ENCODE assay signal across 8 cellular contexts in genomic region chr6:143677577-143677890, GRCh38. TPM values are rescaled to one million over a fixed set of nuclear protein-coding genes. Genes with fewer than 3 reads are reported as not detected.
DNase-seq lines count a peak whose midpoint lies in the region; ATAC-seq and TF ChIP-seq lines count a peak whose summit lies in the region.

No MANE protein-coding gene starts in this region.

- H2AFZ ChIP-seq in osteoblast (ENCODE audit: low read length) = no peak overlapping the region

- no peak for ATAC-seq in RWPE2 (ENCODE audit: low read depth)
- ATAC-seq in GM21737 (IDR thresholded peaks at IDR 0.05; ENCODE audit: unreplicated experiment) = no peak
- no peak for ATAC-seq in HG03039 (IDR thresholded peaks at IDR 0.05; ENCODE audit: unreplicated experiment)

- intact Hi-C loops in CD14-positive monocyte (cut with micrococcal nuclease) = no loop called here

- peaks cover 0 to 6% (median 3%) of the 10 kb centered on the region in 3 donors for H3K27me3 Mint-ChIP-seq in CD14-positive monocyte (ENCODE audit: low read depth in 3 of 3)

- no peaks in the 10 kb centered on the region for H4K20me1 ChIP-seq in osteoblast (ENCODE audit: insufficient read depth, low read length)

- DNase-seq in CD14-positive monocyte (ENCODE audit: low spot score) (no peak), RWPE2 (ENCODE audit: low spot score) (no peak), osteoblast (ENCODE audit: insufficient read length, low spot score, missing footprints) (no peak), NCI-H2196 (lab: John Stamatoyannopoulos, UW; ENCODE audit: unreplicated experiment) (no peak), activated gamma-delta T cell (lab: John Stamatoyannopoulos, UW) (no peak)

- peaks cover 27% of the 10 kb centered on the region for H3K4me1 Mint-ChIP-seq in CD14-positive monocyte

- H3K27me3 ChIP-seq in RWPE2 (ENCODE audit: insufficient read depth, poor library complexity, severe bottlenecking) (no peaks in the 10 kb centered on the region), esophagus (ENCODE audit: control insufficient read depth in 1 of 2, insufficient read depth in 2 of 2, low read length in 2 of 2) (no peaks in the 10 kb centered on the region), osteoblast (ENCODE audit: insufficient read depth, low read length) (no peaks in the 10 kb centered on the region)

- H3K4me3 ChIP-seq in RWPE2 (ENCODE audit: severe bottlenecking) = peak overlapping the region; percentile 61
- peak overlapping the region in 1 of 2 donors; percentile 91 for H3K4me3 ChIP-seq in esophagus (ENCODE audit: low read depth in 1 of 2, low read length in 2 of 2)
- H3K4me3 ChIP-seq in osteoblast (ENCODE audit: insufficient read depth, low read length) = peak overlapping the region; percentile 87

- peaks cover 8 to 11% of the 10 kb centered on the region in 2 donors for H3K36me3 Mint-ChIP-seq in CD14-positive monocyte

- H3K36me3 ChIP-seq in RWPE2 (ENCODE audit: low read depth) (no peaks in the 10 kb centered on the region), esophagus (ENCODE audit: control insufficient read depth in 2 of 2, insufficient read depth in 2 of 2, low read length in 1 of 2) (no peaks in the 10 kb centered on the region), osteoblast (ENCODE audit: insufficient read depth, low read length) (no peaks in the 10 kb centered on the region)

- TF ChIP-seq CTCF in CD14-positive monocyte (IDR thresholded peaks at IDR 0.05) = no peak
- no peak for TF ChIP-seq CTCF in RWPE2 (IDR thresholded peaks at IDR 0.05; ENCODE audit: poor library complexity, severe bottlenecking)
- TF ChIP-seq CTCF in osteoblast (IDR thresholded peaks at IDR 0.05; ENCODE audit: extremely low read depth, low read depth, low read length) = no peak

- no peak overlapping the region for H3K27ac Mint-ChIP-seq in CD14-positive monocyte

- H3K9me3 ChIP-seq in RWPE2 (ENCODE audit: severe bottlenecking) (no peaks in the 10 kb centered on the region), esophagus (ENCODE audit: control insufficient read depth in 2 of 2, insufficient read depth in 1 of 2, low read depth in 1 of 2, low read length in 1 of 2) (peaks cover 0 to 2% of the 10 kb centered on the region in 2 donors), osteoblast (ENCODE audit: low read depth, low read length) (no peaks in the 10 kb centered on the region)

- H3K4me1 ChIP-seq in RWPE2 (ENCODE audit: insufficient read depth, poor library complexity, severe bottlenecking) = peaks cover 68% of the 10 kb centered on the region
- H3K4me1 ChIP-seq in esophagus (ENCODE audit: control insufficient read depth in 2 of 2, insufficient read depth in 2 of 2, low read length in 1 of 2) = peaks cover 0 to 6% of the 10 kb centered on the region in 2 donors
- H3K4me1 ChIP-seq in osteoblast (ENCODE audit: insufficient read depth, low read length) = peaks cover 34% of the 10 kb centered on the region

- peaks cover 1 to 10% (median 5%) of the 10 kb centered on the region in 7 donors for H3K9me3 Mint-ChIP-seq in CD14-positive monocyte

- H3K27ac ChIP-seq in RWPE2 (ENCODE audit: poor library complexity, severe bottlenecking) = peak overlapping the region; percentile 96
- peak overlapping the region; percentile 89 to 97 for H3K27ac ChIP-seq in esophagus (ENCODE audit: low read depth in 2 of 2, low read length in 1 of 2)
- peak overlapping the region; percentile 57 for H3K27ac ChIP-seq in osteoblast (ENCODE audit: low read depth, low read length)

- 4 to 5% methylated on average over 9 of the region's 9 CpGs for WGBS in esophagus, 2 donors

- peak overlapping the region; percentile 90 for H3K4me2 ChIP-seq in osteoblast (ENCODE audit: insufficient read depth, low read length)

- H3K79me2 ChIP-seq in osteoblast (ENCODE audit: insufficient read depth, low read length) = peaks cover 43% of the 10 kb centered on the region

- H3K4me3 Mint-ChIP-seq in CD14-positive monocyte = peak overlapping the region; percentile 55 to 90

RNA-seq across cellular contexts. Expression of gene PHACTR2, which starts 0.2 kb away (rescaled TPM):
- polyA plus RNA-seq in CD14-positive monocyte (10 to 100 TPM in 1 of 2 donors, 1 to 10 TPM in 1; 9.6 to 11.6 TPM), esophagus (10 to 100 TPM; 12.3 to 13.2 TPM)
- 71.7 and 76.9 TPM in 2 replicates for total RNA-seq in osteoblast
